1 cellular context compared by ENCODE assay signal in the genomic region with DNA sequence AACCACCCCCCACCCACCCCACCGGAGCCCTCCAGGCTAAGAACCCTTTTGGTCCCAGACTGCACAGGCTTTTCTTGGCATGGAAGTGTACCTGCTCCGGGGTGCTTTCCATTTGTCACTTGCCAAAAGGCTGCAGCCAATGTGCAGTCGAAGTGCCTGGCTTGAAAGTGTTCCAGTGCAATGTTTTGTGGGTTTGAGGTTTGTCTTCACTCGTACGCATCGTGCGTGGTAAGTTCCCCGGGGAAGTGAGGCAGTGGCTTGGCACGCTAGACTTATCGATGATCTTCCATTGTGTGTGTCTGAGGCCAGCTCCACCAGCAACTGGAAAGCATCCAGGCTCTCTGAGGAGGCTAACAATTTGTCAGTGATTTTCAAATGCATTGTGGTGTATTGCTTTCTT.
A peak's percentile ranks its signal among the peaks of the same experiment; 100 is the strongest.
TF ChIP-seq lines count a peak whose summit lies in the region.

No MANE protein-coding gene starts in this region.

TF ChIP-seq in GM12878, 131 proteins besides CTCF, POLR2A, EP300 and RAD21 (continued from another document and continues in another):
- TF ChIP-seq E4F1 (IDR thresholded peaks at IDR 0.05; ENCODE audit: borderline replicate concordance, partially characterized antibody): no peak
- TF ChIP-seq, protein P1, sequence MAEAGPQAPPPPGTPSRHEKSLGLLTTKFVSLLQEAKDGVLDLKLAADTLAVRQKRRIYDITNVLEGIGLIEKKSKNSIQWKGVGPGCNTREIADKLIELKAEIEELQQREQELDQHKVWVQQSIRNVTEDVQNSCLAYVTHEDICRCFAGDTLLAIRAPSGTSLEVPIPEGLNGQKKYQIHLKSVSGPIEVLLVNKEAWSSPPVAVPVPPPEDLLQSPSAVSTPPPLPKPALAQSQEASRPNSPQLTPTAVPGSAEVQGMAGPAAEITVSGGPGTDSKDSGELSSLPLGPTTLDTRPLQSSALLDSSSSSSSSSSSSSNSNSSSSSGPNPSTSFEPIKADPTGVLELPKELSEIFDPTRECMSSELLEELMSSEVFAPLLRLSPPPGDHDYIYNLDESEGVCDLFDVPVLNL (IDR thresholded peaks at IDR 0.05; ENCODE audit: low read depth, low read length): no peak
- TF ChIP-seq ETV6 (conservative IDR thresholded peaks at IDR 0.05 in 1 of 2, IDR thresholded peaks at IDR 0.05 in 1 of 2; ENCODE audit: borderline replicate concordance in 1 of 2, low read depth in 1 of 2): no peak
- no peak for TF ChIP-seq MTA3 (IDR thresholded peaks at IDR 0.05; ENCODE audit: borderline replicate concordance, low read length)
- TF ChIP-seq PKNOX1 (IDR thresholded peaks at IDR 0.05): no peak
- TF ChIP-seq, protein P2, sequence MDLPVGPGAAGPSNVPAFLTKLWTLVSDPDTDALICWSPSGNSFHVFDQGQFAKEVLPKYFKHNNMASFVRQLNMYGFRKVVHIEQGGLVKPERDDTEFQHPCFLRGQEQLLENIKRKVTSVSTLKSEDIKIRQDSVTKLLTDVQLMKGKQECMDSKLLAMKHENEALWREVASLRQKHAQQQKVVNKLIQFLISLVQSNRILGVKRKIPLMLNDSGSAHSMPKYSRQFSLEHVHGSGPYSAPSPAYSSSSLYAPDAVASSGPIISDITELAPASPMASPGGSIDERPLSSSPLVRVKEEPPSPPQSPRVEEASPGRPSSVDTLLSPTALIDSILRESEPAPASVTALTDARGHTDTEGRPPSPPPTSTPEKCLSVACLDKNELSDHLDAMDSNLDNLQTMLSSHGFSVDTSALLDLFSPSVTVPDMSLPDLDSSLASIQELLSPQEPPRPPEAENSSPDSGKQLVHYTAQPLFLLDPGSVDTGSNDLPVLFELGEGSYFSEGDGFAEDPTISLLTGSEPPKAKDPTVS (IDR thresholded peaks at IDR 0.05; ENCODE audit: low read depth, low read length): no peak
- no peak for TF ChIP-seq TCF12 (IDR thresholded peaks at IDR 0.05; ENCODE audit: low read depth, low read length)
- no peak for TF ChIP-seq MTA2 (IDR thresholded peaks at IDR 0.05; ENCODE audit: low read depth)
- TF ChIP-seq MYC (IDR thresholded peaks at IDR 0.05; ENCODE audit: insufficient read depth, insufficient read length, insufficient replicate concordance, low read length, severe bottlenecking): no peak
- TF ChIP-seq YBX1 (IDR thresholded peaks at IDR 0.05): no peak
- TF ChIP-seq FOS (IDR thresholded peaks at IDR 0.05; ENCODE audit: borderline replicate concordance, extremely low read depth, insufficient read length): no peak
- TF ChIP-seq IKZF2 (IDR thresholded peaks at IDR 0.05): peak in 1 of 2 experiments; percentile 28; a peak in 1 of 4 replicates
- TF ChIP-seq CBX3 (IDR thresholded peaks at IDR 0.05; ENCODE audit: borderline replicate concordance, low read depth): no peak
- TF ChIP-seq SMARCA5 (IDR thresholded peaks at IDR 0.05): no peak
- 0 out of 2 replicates have a peak, but pooled peaks have one; percentile 17 for TF ChIP-seq CREM (IDR thresholded peaks at IDR 0.05; ENCODE audit: low read depth)
- TF ChIP-seq RB1 (IDR thresholded peaks at IDR 0.05; ENCODE audit: borderline replicate concordance): no peak
- no peak for TF ChIP-seq ZSCAN29 (IDR thresholded peaks at IDR 0.05)
- no peak for TF ChIP-seq SIN3A (IDR thresholded peaks at IDR 0.05; ENCODE audit: low read depth, low read length)
- no peak for TF ChIP-seq ZBTB33 (IDR thresholded peaks at IDR 0.05)
- no peak for TF ChIP-seq PML (IDR thresholded peaks at IDR 0.05; ENCODE audit: low read length)
- TF ChIP-seq FOXM1 (IDR thresholded peaks at IDR 0.05; ENCODE audit: low read depth, low read length): peak; percentile 23; the same call in 1 of the 2 replicates
- no peak for TF ChIP-seq POLR2AphosphoS2 (IDR thresholded peaks at IDR 0.05; ENCODE audit: low read depth, low read length)
- TF ChIP-seq MEF2A (IDR thresholded peaks at IDR 0.05; ENCODE audit: insufficient read depth, low read depth, low read length): no peak
- TF ChIP-seq BCL11A (IDR thresholded peaks at IDR 0.05; ENCODE audit: low read depth, low read length): peak; percentile 62; the same call in 1 of the 2 replicates
- TF ChIP-seq ZNF384 (IDR thresholded peaks at IDR 0.05; ENCODE audit: borderline replicate concordance, low read depth, low read length): no peak
- TF ChIP-seq HDAC2 (IDR thresholded peaks at IDR 0.05): no peak
- TF ChIP-seq ZBTB40 (IDR thresholded peaks at IDR 0.05; ENCODE audit: borderline replicate concordance): no peak
- no peak for TF ChIP-seq MAX (IDR thresholded peaks at IDR 0.05; ENCODE audit: low read depth, low read length)
- TF ChIP-seq KAT2A (conservative IDR thresholded peaks at IDR 0.05; ENCODE audit: control insufficient read depth, low read depth, low read length): no peak
- TF ChIP-seq, protein P3, sequence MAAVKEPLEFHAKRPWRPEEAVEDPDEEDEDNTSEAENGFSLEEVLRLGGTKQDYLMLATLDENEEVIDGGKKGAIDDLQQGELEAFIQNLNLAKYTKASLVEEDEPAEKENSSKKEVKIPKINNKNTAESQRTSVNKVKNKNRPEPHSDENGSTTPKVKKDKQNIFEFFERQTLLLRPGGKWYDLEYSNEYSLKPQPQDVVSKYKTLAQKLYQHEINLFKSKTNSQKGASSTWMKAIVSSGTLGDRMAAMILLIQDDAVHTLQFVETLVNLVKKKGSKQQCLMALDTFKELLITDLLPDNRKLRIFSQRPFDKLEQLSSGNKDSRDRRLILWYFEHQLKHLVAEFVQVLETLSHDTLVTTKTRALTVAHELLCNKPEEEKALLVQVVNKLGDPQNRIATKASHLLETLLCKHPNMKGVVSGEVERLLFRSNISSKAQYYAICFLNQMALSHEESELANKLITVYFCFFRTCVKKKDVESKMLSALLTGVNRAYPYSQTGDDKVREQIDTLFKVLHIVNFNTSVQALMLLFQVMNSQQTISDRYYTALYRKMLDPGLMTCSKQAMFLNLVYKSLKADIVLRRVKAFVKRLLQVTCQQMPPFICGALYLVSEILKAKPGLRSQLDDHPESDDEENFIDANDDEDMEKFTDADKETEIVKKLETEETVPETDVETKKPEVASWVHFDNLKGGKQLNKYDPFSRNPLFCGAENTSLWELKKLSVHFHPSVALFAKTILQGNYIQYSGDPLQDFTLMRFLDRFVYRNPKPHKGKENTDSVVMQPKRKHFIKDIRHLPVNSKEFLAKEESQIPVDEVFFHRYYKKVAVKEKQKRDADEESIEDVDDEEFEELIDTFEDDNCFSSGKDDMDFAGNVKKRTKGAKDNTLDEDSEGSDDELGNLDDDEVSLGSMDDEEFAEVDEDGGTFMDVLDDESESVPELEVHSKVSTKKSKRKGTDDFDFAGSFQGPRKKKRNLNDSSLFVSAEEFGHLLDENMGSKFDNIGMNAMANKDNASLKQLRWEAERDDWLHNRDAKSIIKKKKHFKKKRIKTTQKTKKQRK (IDR thresholded peaks at IDR 0.05; ENCODE audit: low read depth, low read length): no peak
- TF ChIP-seq TAF1 (IDR thresholded peaks at IDR 0.05; ENCODE audit: borderline replicate concordance, low read depth, low read length): no peak
- TF ChIP-seq, protein P4, sequence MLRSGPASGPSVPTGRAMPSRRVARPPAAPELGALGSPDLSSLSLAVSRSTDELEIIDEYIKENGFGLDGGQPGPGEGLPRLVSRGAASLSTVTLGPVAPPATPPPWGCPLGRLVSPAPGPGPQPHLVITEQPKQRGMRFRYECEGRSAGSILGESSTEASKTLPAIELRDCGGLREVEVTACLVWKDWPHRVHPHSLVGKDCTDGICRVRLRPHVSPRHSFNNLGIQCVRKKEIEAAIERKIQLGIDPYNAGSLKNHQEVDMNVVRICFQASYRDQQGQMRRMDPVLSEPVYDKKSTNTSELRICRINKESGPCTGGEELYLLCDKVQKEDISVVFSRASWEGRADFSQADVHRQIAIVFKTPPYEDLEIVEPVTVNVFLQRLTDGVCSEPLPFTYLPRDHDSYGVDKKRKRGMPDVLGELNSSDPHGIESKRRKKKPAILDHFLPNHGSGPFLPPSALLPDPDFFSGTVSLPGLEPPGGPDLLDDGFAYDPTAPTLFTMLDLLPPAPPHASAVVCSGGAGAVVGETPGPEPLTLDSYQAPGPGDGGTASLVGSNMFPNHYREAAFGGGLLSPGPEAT (IDR thresholded peaks at IDR 0.05; ENCODE audit: low read depth): 0 out of 2 replicates have a peak, but pooled peaks have one; percentile 40
- TF ChIP-seq RUNX3 (IDR thresholded peaks at IDR 0.05; ENCODE audit: low read length): peak; percentile 86
- TF ChIP-seq STAT1 (conservative IDR thresholded peaks at IDR 0.05): no peak
- no peak for TF ChIP-seq IRF4 (IDR thresholded peaks at IDR 0.05; ENCODE audit: low read depth, low read length)
- TF ChIP-seq SPI1 (IDR thresholded peaks at IDR 0.05; ENCODE audit: borderline replicate concordance, insufficient read depth, low read depth, low read length): 0 out of 2 replicates have a peak, but pooled peaks have one; percentile 5
- no peak for TF ChIP-seq KLF5 (IDR thresholded peaks at IDR 0.05; ENCODE audit: partially characterized antibody)
- peak; percentile 50 for TF ChIP-seq MEF2B (IDR thresholded peaks at IDR 0.05; ENCODE audit: partially characterized antibody, poor library complexity, severe bottlenecking)
- no peak for TF ChIP-seq HDGF (IDR thresholded peaks at IDR 0.05)
- no peak for TF ChIP-seq CBFB (IDR thresholded peaks at IDR 0.05; ENCODE audit: low read depth)
- no peak for TF ChIP-seq BACH1 (IDR thresholded peaks at IDR 0.05; ENCODE audit: borderline replicate concordance)
- TF ChIP-seq ATF3 (IDR thresholded peaks at IDR 0.05; ENCODE audit: borderline replicate concordance, extremely low read depth, low read depth, low read length): no peak
- no peak for TF ChIP-seq SMC3 (IDR thresholded peaks at IDR 0.05; ENCODE audit: borderline replicate concordance, low read length)
- TF ChIP-seq ATF7 (IDR thresholded peaks at IDR 0.05; ENCODE audit: low read depth): no peak
- TF ChIP-seq SREBF2 (IDR thresholded peaks at IDR 0.05; ENCODE audit: low read length): no peak
